In the genomic region with DNA sequence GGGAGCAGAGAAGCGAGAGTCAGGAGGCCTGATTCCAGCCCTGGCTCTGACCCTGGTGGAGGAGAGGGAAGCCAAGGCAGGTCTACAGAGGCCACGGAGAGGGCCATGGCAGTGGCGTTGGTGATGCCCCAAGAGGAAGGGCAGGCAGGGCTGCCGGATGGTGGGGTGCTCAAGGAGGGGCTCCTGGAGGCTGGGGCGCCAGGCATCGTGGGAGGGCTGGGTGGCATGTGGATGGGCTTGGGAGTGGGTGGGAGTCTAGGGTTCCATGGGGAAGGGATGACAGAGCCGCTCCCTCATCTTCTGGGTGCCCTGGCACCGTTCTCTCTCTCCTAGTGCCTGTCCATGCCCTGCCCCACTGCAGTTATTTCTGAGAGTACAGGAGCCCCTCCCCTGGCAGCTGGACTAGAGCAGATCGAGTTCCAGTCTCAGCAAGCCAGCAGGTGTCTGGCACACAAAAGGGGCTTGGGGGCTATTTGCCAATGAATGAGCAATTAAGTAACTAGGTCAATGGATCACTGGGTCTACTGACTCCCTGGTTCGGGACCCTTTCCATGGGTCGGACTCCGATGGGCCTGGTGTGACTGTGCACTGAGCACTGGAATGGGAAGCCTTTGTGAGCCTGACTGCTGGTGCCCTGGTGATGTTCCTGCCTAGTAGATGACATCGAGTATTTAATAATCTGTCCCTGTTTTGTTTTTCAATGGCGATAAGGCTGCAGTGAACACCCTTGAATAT, we compare ENCODE assay signal across 23 cellular contexts.
"Had no signal": no experiment of that assay in that cellular context is flagged by ENCODE, and none has a peak within 500 bp of the region (broad histone marks: within the 10 kb centered on the region; RNA-seq: fewer than 3 reads in every experiment).

No MANE protein-coding gene starts in this region.

- FAIRE-seq: bronchial epithelial cell, K562 had no signal

- H3K4me3 Mint-ChIP-seq: activated CD8-positive, alpha-beta T cell treated with anti-CD3 and anti-CD28 coated beads, Interleukin-2, amount 10 ng/mL, durations not matched to agents 7 days and 5 days; activated naive CD4-positive, alpha-beta T cell treated with anti-CD3 and anti-CD28 coated beads, Interleukin-2, amount 50 U/mL, for 24 hours; activated T-helper 1 cell treated with anti-CD3 and anti-CD28 coated beads, Interleukin-12 subunit alpha, Interleukin-12 subunit beta, Interleukin-2, Interleukin-4 antibody, amounts not matched to agents 30 ng/mL and 10 ng/mL and 1 ng/mL, durations not matched to agents 14 hours and 24 hours and 36 hours; T-helper 17 cell; WTC11 had no signal

- ATAC-seq: activated CD8-positive, alpha-beta T cell treated with anti-CD3 and anti-CD28 coated beads, Interleukin-2, amount 10 ng/mL, durations not matched to agents 7 days and 5 days; K562; T-helper 17 cell; WTC11 had no signal

- H3K27ac Mint-ChIP-seq: activated CD8-positive, alpha-beta T cell treated with anti-CD3 and anti-CD28 coated beads, Interleukin-2, amount 10 ng/mL, durations not matched to agents 7 days and 5 days; activated naive CD4-positive, alpha-beta T cell treated with anti-CD3 and anti-CD28 coated beads, Interleukin-2, amount 50 U/mL, for 24 hours; activated T-helper 1 cell treated with anti-CD3 and anti-CD28 coated beads, Interleukin-12 subunit alpha, Interleukin-12 subunit beta, Interleukin-2, Interleukin-4 antibody, amounts not matched to agents 30 ng/mL and 10 ng/mL and 1 ng/mL, durations not matched to agents 14 hours and 24 hours and 36 hours; T-helper 17 cell; WTC11 had no signal

- H3K4me1 Mint-ChIP-seq: activated naive CD4-positive, alpha-beta T cell treated with anti-CD3 and anti-CD28 coated beads, Interleukin-2, amount 50 U/mL, for 24 hours; T-helper 17 cell; WTC11 had no signal

- H3K36me3 Mint-ChIP-seq: activated naive CD4-positive, alpha-beta T cell treated with anti-CD3 and anti-CD28 coated beads, Interleukin-2, amount 50 U/mL, for 24 hours had no signal

- H3K4me3 ChIP-seq: K562 had no signal

- H3K9me3 Mint-ChIP-seq: activated naive CD4-positive, alpha-beta T cell treated with anti-CD3 and anti-CD28 coated beads, Interleukin-2, amount 50 U/mL, for 24 hours had no signal

- DNase-seq: activated CD4-positive, alpha-beta T cell treated with anti-CD3 and anti-CD28 coated beads for 48 hours; activated CD4-positive, alpha-beta T cell treated with anti-CD3 and anti-CD28 coated beads, Interleukin-2, amount 50 U/mL, for 4 hours; activated CD4-positive, CD25-positive, alpha-beta regulatory T cell treated with anti-CD3 and anti-CD28 coated beads, Interleukin-2, amount 50 U/mL, for 72 hours; activated CD8-positive, alpha-beta memory T cell treated with anti-CD3 and anti-CD28 coated beads, Interleukin-2, amount 50 U/mL, for 48 hours; activated CD8-positive, alpha-beta T cell treated with anti-CD3 and anti-CD28 coated beads, Interleukin-2, amount 10 ng/mL, durations not matched to agents 7 days and 5 days; activated effector memory CD4-positive, alpha-beta T cell treated with Interleukin-2 at 50 U/mL for 16 hours; activated naive CD4-positive, alpha-beta T cell; activated T-cell treated with anti-CD3 and anti-CD28 coated beads, Interleukin-2, amount 50 U/mL, for 1 hour; aorta; central memory CD4-positive, alpha-beta T cell; Karpas-422; NCI-H1417; NCI-H2029 treated with DMSO at 0.1 percent for 48 hours; NCI-H526; NCI-H774; SIG-M5; T-helper 17 cell; T-helper 9 cell had no signal
